ENCODE assay signal across 35 cellular contexts in genomic region chr16:19833581-19833980, GRCh38. TPM values are rescaled to one million over a fixed set of nuclear protein-coding genes. Genes with fewer than 3 reads are reported as not detected.
"Had no signal": no experiment of that assay in that cellular context is flagged by ENCODE, and none has a peak within 500 bp of the region (broad histone marks: within the 10 kb centered on the region; RNA-seq: fewer than 3 reads in every experiment).

No MANE protein-coding gene starts in this region.

- DNase-seq: activated CD4-positive, alpha-beta T cell treated with anti-CD3 and anti-CD28 coated beads, Interleukin-2, amount 10 ng/mL, durations not matched to agents 24 days and 14 days; activated CD4-positive, alpha-beta T cell treated with anti-CD3 and anti-CD28 coated beads, Interleukin-2, amount 50 U/mL, for 4 hours; activated CD8-positive, alpha-beta T cell treated with anti-CD3 and anti-CD28 coated beads for 36 hours; activated effector memory CD4-positive, alpha-beta T cell treated with anti-CD3 and anti-CD28 coated beads, Interleukin-2, amount 50 U/mL, for 16 hours; activated naive CD4-positive, alpha-beta T cell; activated naive CD4-positive, alpha-beta T cell treated with anti-CD3 and anti-CD28 coated beads, Interleukin-2, amount 50 U/mL, for 16 hours; activated naive CD8-positive, alpha-beta T cell treated with anti-CD3 and anti-CD28 coated beads for 36 hours; activated T-cell treated with anti-CD3 and anti-CD28 coated beads, Interleukin-2, amount 50 U/mL, for 1 hour; activated T-cell treated with anti-CD3 and anti-CD28 coated beads, Interleukin-2, amount 50 U/mL, for 72 hours; amniotic stem cell; aorta; MG63; NCI-H1048; NCI-H146; NCI-H187 treated with DMSO at 0.1 percent for 48 hours; NCI-H2081; NCI-H2171 treated with DMSO at 0.1 percent for 48 hours; NCI-H2227 treated with DMSO at 0.1 percent for 48 hours; NCI-H446 treated with DMSO at 0.1 percent for 48 hours; NCI-H524; NCI-H69; NK-92 treated with Interleukin-12 subunit alpha and Interleukin-12 subunit beta, amount 100 ng/mL, for 24 hours; PC-3; Peyer's patch; RPMI8226; SHP77 treated with DMSO at 0.1 percent for 48 hours; T-cell; T-helper 2 cell; T-helper 9 cell had no signal

- H3K36me3 Mint-ChIP-seq: activated naive CD8-positive, alpha-beta T cell treated with anti-CD3 and anti-CD28 coated beads for 36 hours; T-cell had no signal

- H3K27ac Mint-ChIP-seq: activated CD4-positive, alpha-beta T cell treated with anti-CD3 and anti-CD28 coated beads, Interleukin-2, amount 10 ng/mL, durations not matched to agents 24 days and 14 days; activated CD8-positive, alpha-beta T cell treated with anti-CD3 and anti-CD28 coated beads for 36 hours; activated naive CD8-positive, alpha-beta T cell treated with anti-CD3 and anti-CD28 coated beads for 36 hours; activated T-cell treated with anti-CD3 and anti-CD28 coated beads, Interleukin-2, amount 50 U/mL, for 72 hours; activated T-helper 17 cell treated with anti-CD3 and anti-CD28 coated beads, Interleukin-2, amount 50 U/mL, for 72 hours; T-cell had no signal

- H3K27me3 ChIP-seq: cardiac muscle cell, MG63, Peyer's patch had no signal

- H3K36me3 ChIP-seq: cardiac muscle cell, MG63, Peyer's patch had no signal

- H3K4me1 Mint-ChIP-seq: activated CD4-positive, alpha-beta T cell treated with anti-CD3 and anti-CD28 coated beads, Interleukin-2, amount 10 ng/mL, durations not matched to agents 24 days and 14 days; activated naive CD8-positive, alpha-beta T cell treated with anti-CD3 and anti-CD28 coated beads for 36 hours; activated T-helper 17 cell treated with anti-CD3 and anti-CD28 coated beads, Interleukin-2, amount 50 U/mL, for 72 hours; central memory CD8-positive, alpha-beta T cell; T-cell had no signal

- H3K9ac ChIP-seq: KMS-11 had no signal

- ATAC-seq: activated CD8-positive, alpha-beta T cell treated with anti-CD3 and anti-CD28 coated beads for 36 hours; activated T-cell treated with anti-CD3 and anti-CD28 coated beads, Interleukin-2, amount 50 U/mL, for 72 hours; activated T-helper 17 cell treated with anti-CD3 and anti-CD28 coated beads, Interleukin-2, amount 50 U/mL, for 72 hours; PC-3; SK-N-SH treated with all-trans-retinoic acid at 6 μM for 48 hours; T-cell had no signal

- H3K9me3 Mint-ChIP-seq: activated CD4-positive, alpha-beta T cell treated with anti-CD3 and anti-CD28 coated beads, Interleukin-2, amount 10 ng/mL, durations not matched to agents 24 days and 14 days; activated CD8-positive, alpha-beta T cell treated with anti-CD3 and anti-CD28 coated beads for 36 hours; activated naive CD8-positive, alpha-beta T cell treated with anti-CD3 and anti-CD28 coated beads for 36 hours; activated T-cell treated with anti-CD3 and anti-CD28 coated beads, Interleukin-2, amount 50 U/mL, for 72 hours; activated T-helper 17 cell treated with anti-CD3 and anti-CD28 coated beads, Interleukin-2, amount 50 U/mL, for 72 hours; central memory CD8-positive, alpha-beta T cell; T-cell had no signal

- H3K4me3 ChIP-seq: cardiac muscle cell, MG63, Peyer's patch had no signal

- H3K27ac ChIP-seq: cardiac muscle cell, KMS-11, Peyer's patch had no signal

- H3K27me3 Mint-ChIP-seq: activated CD4-positive, alpha-beta T cell treated with anti-CD3 and anti-CD28 coated beads, Interleukin-2, amount 10 ng/mL, durations not matched to agents 24 days and 14 days; activated CD8-positive, alpha-beta T cell treated with anti-CD3 and anti-CD28 coated beads for 36 hours; activated naive CD8-positive, alpha-beta T cell treated with anti-CD3 and anti-CD28 coated beads for 36 hours; activated T-helper 17 cell treated with anti-CD3 and anti-CD28 coated beads, Interleukin-2, amount 50 U/mL, for 72 hours; central memory CD8-positive, alpha-beta T cell; T-cell had no signal

- H3K9me3 ChIP-seq: MG63, Peyer's patch had no signal

- H3K4me3 Mint-ChIP-seq: activated CD4-positive, alpha-beta T cell treated with anti-CD3 and anti-CD28 coated beads, Interleukin-2, amount 10 ng/mL, durations not matched to agents 24 days and 14 days; activated CD8-positive, alpha-beta T cell treated with anti-CD3 and anti-CD28 coated beads for 36 hours; activated naive CD8-positive, alpha-beta T cell treated with anti-CD3 and anti-CD28 coated beads for 36 hours; activated T-cell treated with anti-CD3 and anti-CD28 coated beads, Interleukin-2, amount 50 U/mL, for 72 hours; activated T-helper 17 cell treated with anti-CD3 and anti-CD28 coated beads, Interleukin-2, amount 50 U/mL, for 72 hours; central memory CD8-positive, alpha-beta T cell; T-cell had no signal

- H3K4me1 ChIP-seq: Peyer's patch had no signal

- H3K4me2 ChIP-seq: KMS-11 had no signal

RNA-seq across cellular contexts. Expression of gene GPRC5B, which starts 51.1 kb away (rescaled TPM):
- total RNA-seq: activated CD8-positive, alpha-beta memory T cell treated with anti-CD3 and anti-CD28 coated beads for 36 hours; activated CD8-positive, alpha-beta T cell treated with anti-CD3 and anti-CD28 coated beads for 36 hours; activated T-helper 17 cell treated with anti-CD3 and anti-CD28 coated beads, Interleukin-2, amount 50 U/mL, for 72 hours had no signal
